Comparison of ENCODE assay signal across 26 cellular contexts in the genomic region with DNA sequence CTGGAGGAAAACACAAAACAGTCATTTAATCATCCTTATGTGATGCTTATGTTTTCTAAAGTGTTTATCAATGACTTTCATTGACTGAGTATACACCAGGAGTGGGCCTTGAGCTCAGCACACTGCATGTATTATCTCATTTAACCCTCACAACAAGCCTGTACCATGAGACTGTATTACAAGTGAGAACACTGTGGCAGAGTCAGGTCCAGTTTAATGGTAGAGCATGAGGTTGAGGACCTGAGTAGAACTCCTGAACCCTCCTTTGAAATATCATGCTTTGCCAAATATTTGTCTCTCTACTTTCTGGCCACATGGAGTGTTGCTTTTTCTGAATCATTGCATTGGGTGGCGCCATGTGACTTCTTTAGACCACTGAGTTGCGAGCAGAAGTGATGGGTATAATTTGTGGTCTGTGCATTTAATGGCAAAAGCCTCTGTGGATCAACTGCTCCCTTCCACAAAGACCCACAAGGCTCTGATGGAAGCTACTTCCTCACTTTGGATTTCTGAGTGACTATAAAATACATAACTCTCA.
DNase-seq lines count a peak whose midpoint lies in the region; ATAC-seq and TF ChIP-seq lines count a peak whose summit lies in the region.
"Had no signal": no experiment of that assay in that cellular context is flagged by ENCODE, and none has a peak within 500 bp of the region (broad histone marks: within the 10 kb centered on the region; RNA-seq: fewer than 3 reads in every experiment).

No MANE protein-coding gene starts in this region.

- no peaks in the 10 kb centered on the region for H3K9me3 ChIP-seq in CD4-positive, CD25-positive, alpha-beta regulatory T cell (ENCODE audit: control insufficient read depth in 2 of 2, low read length in 2 of 2)
- H3K9me3 ChIP-seq in HCT116 (ENCODE audit: control insufficient read depth in 1 of 2, insufficient read depth in 1 of 2, low read depth in 1 of 2, low read length in 2 of 2) (no peaks in the 10 kb centered on the region), right lobe of liver (no peaks in the 10 kb centered on the region)
- H3K9me3 ChIP-seq: BE2C, SJSA1, transverse colon had no signal

- H3K27me3 ChIP-seq in CD4-positive, CD25-positive, alpha-beta regulatory T cell (ENCODE audit: control insufficient read depth, insufficient read depth, low read length) = no peaks in the 10 kb centered on the region
- peaks cover 17% of the 10 kb centered on the region; the same call in 1 of the 2 replicates for H3K27me3 ChIP-seq in HCT116 (ENCODE audit: insufficient read depth, low read length)
- H3K27me3 ChIP-seq in right lobe of liver = no peaks in the 10 kb centered on the region
- H3K27me3 ChIP-seq: BE2C, SJSA1, transverse colon had no signal

- BruUV-seq in HCT116 (replicated peaks; lab: Mats Ljungman, UMichigan) = no TSS peak

- peaks cover 0 to 18% (median 12%) of the 10 kb centered on the region in 4 donors for H3K4me1 Mint-ChIP-seq in CD4-positive, CD25-positive, alpha-beta regulatory T cell
- H3K4me1 Mint-ChIP-seq in WTC11 = peaks cover 27% of the 10 kb centered on the region
- H3K4me1 Mint-ChIP-seq: neural crest cell had no signal

- CTCF ChIA-PET in HCT116 (lab: Charles Lee) (no interaction called here), WTC11 (lab: Charles Lee) (interaction anchor here (0.7 to 2.4 kb wide), 6 partner anchors 54 to 284 kb away, joined by 3 to 17 read pairs (median 4); a partner anchor contains a TSS)

- TF ChIP-seq RAD21 in HCT116 (IDR thresholded peaks at IDR 0.05; ENCODE audit: low read depth) = peak; percentile 15; the same call in 1 of the 2 replicates

- no peaks in the 10 kb centered on the region for H3K79me2 ChIP-seq in HCT116 (ENCODE audit: insufficient read depth, low read length)
- H3K79me2 ChIP-seq: hepatocyte, parathyroid adenoma had no signal

- RAD21 ChIA-PET in HCT116 (lab: Charles Lee; ENCODE audit: low non-redundant PET in 1 of 2, low total read pairs in 2 of 2, uncharacterized antibody in 2 of 2, unreplicated experiment in 2 of 2) = no interaction called here

- 65% methylated on average over 2 of the region's 2 CpGs for WGBS in right lobe of liver (ENCODE audit: insufficient coverage, low coverage, low lambda C conversion rate, missing lambda C conversion rate)

- H4K20me1 ChIP-seq in HCT116 (ENCODE audit: insufficient read depth) = no peaks in the 10 kb centered on the region

- H3K4me1 ChIP-seq in CD4-positive, CD25-positive, alpha-beta regulatory T cell (ENCODE audit: control insufficient read depth, insufficient read depth, low read length, poor library complexity, severe bottlenecking) = peaks cover 4% of the 10 kb centered on the region
- H3K4me1 ChIP-seq in HCT116 (ENCODE audit: control insufficient read depth in 1 of 2, insufficient read depth in 2 of 2, low read length in 2 of 2) = peaks cover 0 to 21% of the 10 kb centered on the region in 2 experiments; a peak in 2 of 4 replicates
- H3K4me1 ChIP-seq in right lobe of liver = no peaks in the 10 kb centered on the region
- H3K4me1 ChIP-seq: BE2C, parathyroid adenoma, SJSA1, transverse colon had no signal

- no peak overlapping the region for H3K27ac ChIP-seq in CD4-positive, CD25-positive, alpha-beta regulatory T cell (ENCODE audit: insufficient read depth, low read length, poor library complexity, severe bottlenecking)
- no peak overlapping the region for H3K27ac ChIP-seq in HCT116 (ENCODE audit: low read depth, low read length)
- H3K27ac ChIP-seq in right lobe of liver = no peak overlapping the region
- H3K27ac ChIP-seq: coronary artery, hepatocyte, parathyroid adenoma, SJSA1, transverse colon had no signal

- H3K4me2 ChIP-seq in HCT116 (ENCODE audit: low read length) = no peak overlapping the region
- H3K4me2 ChIP-seq: hepatocyte had no signal

- no peak overlapping the region for H2AFZ ChIP-seq in HCT116 (ENCODE audit: low read depth, low read length, poor library complexity, severe bottlenecking)
- H2AFZ ChIP-seq: hepatocyte, parathyroid adenoma had no signal

- no peak overlapping the region for H3K4me3 Mint-ChIP-seq in CD4-positive, CD25-positive, alpha-beta regulatory T cell
- H3K4me3 Mint-ChIP-seq in WTC11 = no peak overlapping the region
- H3K4me3 Mint-ChIP-seq: activated naive CD4-positive, alpha-beta T cell treated with anti-CD3 and anti-CD28 coated beads, Interleukin-2, amount 10 ng/mL, durations not matched to agents 7 days and 5 days; activated T-helper 1 cell treated with anti-CD3 and anti-CD28 coated beads, Interleukin-12 subunit alpha, Interleukin-12 subunit beta, Interleukin-2, Interleukin-4 antibody, amounts not matched to agents 30 ng/mL and 10 ng/mL and 1 ng/mL, durations not matched to agents 14 hours and 24 hours and 36 hours; neural crest cell; T-cell had no signal

- no peak for DNase-seq in CD4-positive, CD25-positive, alpha-beta regulatory T cell
- DNase-seq in HCT116 (ENCODE audit: low read depth, low spot score) (no peak), NB4 (ENCODE audit: low read depth) (peak; percentile 21), WTC11 (ENCODE audit: low spot score) (no peak), GDM1 (lab: John Stamatoyannopoulos, UW) (no peak), right lobe of liver (no peak)
- DNase-seq: activated CD4-positive, CD25-positive, alpha-beta regulatory T cell; activated naive CD4-positive, alpha-beta T cell treated with anti-CD3 and anti-CD28 coated beads, Interleukin-2, amount 10 ng/mL, durations not matched to agents 7 days and 5 days; amygdala; BE2C; foreskin melanocyte; left cardiac atrium; NCI-H1436 treated with DMSO at 0.1 percent for 48 hours; NCI-H774; stimulated activated CD4-positive, alpha-beta T cell treated with anti-CD3 and anti-CD28 coated beads, Interleukin-2, amount 100 ng/mL, for 24 hours; T-cell had no signal

- no peak overlapping the region for H3K9ac ChIP-seq in HCT116 (ENCODE audit: low read length)
- H3K9ac ChIP-seq: parathyroid adenoma had no signal

- H3K36me3 Mint-ChIP-seq in CD4-positive, CD25-positive, alpha-beta regulatory T cell = no peaks in the 10 kb centered on the region
- peaks cover 4% of the 10 kb centered on the region; the same call in 1 of the 2 replicates for H3K36me3 Mint-ChIP-seq in WTC11
- H3K36me3 Mint-ChIP-seq: activated naive CD4-positive, alpha-beta T cell treated with anti-CD3 and anti-CD28 coated beads, Interleukin-2, amount 10 ng/mL, durations not matched to agents 7 days and 5 days had no signal

- intact Hi-C loops in HCT116 (cut with micrococcal nuclease) (no loop called here), right lobe of liver (cut with DNase I) (no loop called here)

- peaks cover 6% of the 10 kb centered on the region for H3K27me3 Mint-ChIP-seq in CD4-positive, CD25-positive, alpha-beta regulatory T cell
- peaks cover 90% of the 10 kb centered on the region for H3K27me3 Mint-ChIP-seq in WTC11 (ENCODE audit: low read depth)
- H3K27me3 Mint-ChIP-seq: activated naive CD4-positive, alpha-beta T cell treated with anti-CD3 and anti-CD28 coated beads, Interleukin-2, amount 10 ng/mL, durations not matched to agents 7 days and 5 days; T-cell had no signal

- ATAC-seq in CD4-positive, CD25-positive, alpha-beta regulatory T cell (ENCODE audit: low read depth in 2 of 2) = no peak
- ATAC-seq in HCT116 = no peak
- ATAC-seq in WTC11 = no peak
- no peak for ATAC-seq in GM19395 (IDR thresholded peaks at IDR 0.05; ENCODE audit: unreplicated experiment)
- ATAC-seq in HG03520 (IDR thresholded peaks at IDR 0.05; ENCODE audit: unreplicated experiment) = no peak
- no peak for ATAC-seq in right lobe of liver
- ATAC-seq: left cardiac atrium, Panc1, T-cell had no signal

- H3K27ac Mint-ChIP-seq in CD4-positive, CD25-positive, alpha-beta regulatory T cell = peak overlapping the region in 2 of 3 donors; percentile 36 to 74
- H3K27ac Mint-ChIP-seq in WTC11 = no peak overlapping the region; the same call in 1 of the 2 replicates
- H3K27ac Mint-ChIP-seq: activated T-helper 1 cell treated with anti-CD3 and anti-CD28 coated beads, Interleukin-12 subunit alpha, Interleukin-12 subunit beta, Interleukin-2, Interleukin-4 antibody, amounts not matched to agents 30 ng/mL and 10 ng/mL and 1 ng/mL, durations not matched to agents 14 hours and 24 hours and 36 hours; T-cell had no signal

- no peak for TF ChIP-seq POLR2A in HCT116 (IDR thresholded peaks at IDR 0.05; ENCODE audit: borderline replicate concordance, extremely low read depth, insufficient read depth, insufficient read length)
- TF ChIP-seq POLR2A in NB4 (IDR thresholded peaks at IDR 0.05; ENCODE audit: extremely low read depth, insufficient read length) = no peak
- no peak for TF ChIP-seq POLR2A in right lobe of liver (IDR thresholded peaks at IDR 0.05)

- POLR2A ChIA-PET in HCT116 (lab: Charles Lee) = no interaction called here
- POLR2A ChIA-PET in WTC11 (lab: Charles Lee) = no interaction called here

- H3K4me3 ChIP-seq in CD4-positive, CD25-positive, alpha-beta regulatory T cell (ENCODE audit: low read depth, low read length) = no peak overlapping the region
- no peak overlapping the region for H3K4me3 ChIP-seq in HCT116 (replicated peaks in 1 of 2; ENCODE audit: low read depth in 1 of 2, low read length in 2 of 2)
- H3K4me3 ChIP-seq in NB4 (ENCODE audit: low read depth, low read length) = no peak overlapping the region
- H3K4me3 ChIP-seq in right lobe of liver = no peak overlapping the region
- H3K4me3 ChIP-seq: coronary artery, hepatocyte, SJSA1, transverse colon had no signal

- TF ChIP-seq CTCF in HCT116 (IDR thresholded peaks at IDR 0.05 in 2 of 3, conservative IDR thresholded peaks at IDR 0.05 in 1 of 3; ENCODE audit: borderline replicate concordance in 1 of 3, insufficient read depth in 1 of 3, low read depth in 2 of 3, low read length in 2 of 3) (no peak), NB4 (IDR thresholded peaks at IDR 0.05; ENCODE audit: low read depth, low read length) (no peak), WTC11 (IDR thresholded peaks at IDR 0.05) (no peak), right lobe of liver (IDR thresholded peaks at IDR 0.05) (no peak)

- peaks cover 0 to 5% (median 4%) of the 10 kb centered on the region in 7 donors for H3K9me3 Mint-ChIP-seq in CD4-positive, CD25-positive, alpha-beta regulatory T cell
- peaks cover 9% of the 10 kb centered on the region for H3K9me3 Mint-ChIP-seq in WTC11

- H3K36me3 ChIP-seq in CD4-positive, CD25-positive, alpha-beta regulatory T cell (ENCODE audit: control insufficient read depth, insufficient read depth, low read length) = no peaks in the 10 kb centered on the region
- H3K36me3 ChIP-seq in HCT116 (ENCODE audit: control insufficient read depth in 1 of 2, insufficient read depth in 2 of 2, low read length in 2 of 2) (no peaks in the 10 kb centered on the region), right lobe of liver (no peaks in the 10 kb centered on the region)
- H3K36me3 ChIP-seq: BE2C, SJSA1, transverse colon had no signal

- H3K9me2 ChIP-seq in HCT116 (ENCODE audit: insufficient read depth) = no peaks in the 10 kb centered on the region

TF ChIP-seq in HCT116, 20 proteins besides CTCF, POLR2A, EP300 and RAD21 (continues in another document):
- TF ChIP-seq JUND (IDR thresholded peaks at IDR 0.05) (no peak), ELF1 (IDR thresholded peaks at IDR 0.05; ENCODE audit: borderline replicate concordance, low read depth) (no peak)

TF ChIP-seq in WTC11, 78 proteins besides CTCF, POLR2A, EP300 and RAD21 (continues in another document):
- TF ChIP-seq IRF2 (CRISPR knock-in tag; IDR thresholded peaks at IDR 0.05; ENCODE audit: borderline replicate concordance, low read depth) (no peak), CBFB (CRISPR knock-in tag; IDR thresholded peaks at IDR 0.05; ENCODE audit: low read depth) (0 out of 2 replicates have a peak, but pooled peaks have one; percentile 48)
